Comparison of ENCODE assay signal across 11 cellular contexts in the genomic region with DNA sequence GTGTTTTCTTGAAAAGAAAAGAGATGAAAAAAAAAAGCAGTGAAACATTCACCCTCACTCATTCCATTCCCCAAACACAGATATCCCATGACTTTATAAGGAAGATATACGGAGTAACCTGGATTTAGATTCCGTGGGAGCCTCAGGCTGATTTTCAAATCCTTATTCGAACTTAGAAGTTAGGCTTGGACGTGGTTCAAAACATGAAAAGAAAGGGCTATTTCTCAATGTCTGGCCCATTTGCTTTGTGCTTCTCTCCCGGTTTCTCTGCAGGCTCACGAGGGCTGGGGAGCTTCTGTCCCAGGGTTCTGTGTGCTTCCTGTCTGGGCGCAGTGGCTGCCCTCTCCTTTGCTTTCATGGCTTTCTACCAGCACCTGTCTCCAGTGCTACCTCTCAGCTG. TPM values are rescaled to one million over a fixed set of nuclear protein-coding genes. Genes with fewer than 3 reads are reported as not detected.
DNase-seq lines count a peak whose midpoint lies in the region; ATAC-seq and TF ChIP-seq lines count a peak whose summit lies in the region.
"Had no signal": no experiment of that assay in that cellular context is flagged by ENCODE, and none has a peak within 500 bp of the region (broad histone marks: within the 10 kb centered on the region; RNA-seq: fewer than 3 reads in every experiment).

No MANE protein-coding gene starts in this region.

- peaks cover 2% of the 10 kb centered on the region for H3K36me3 Mint-ChIP-seq in chondrocyte (ENCODE audit: low read depth)
- H3K36me3 Mint-ChIP-seq: naive B cell had no signal

- TF ChIP-seq CTCF in chondrocyte (IDR thresholded peaks at IDR 0.05) = no peak

- H3K27me3 Mint-ChIP-seq in chondrocyte (ENCODE audit: low read depth) = no peaks in the 10 kb centered on the region
- H3K27me3 Mint-ChIP-seq: activated CD4-positive, alpha-beta T cell treated with anti-CD3 and anti-CD28 coated beads for 36 hours had no signal

- peak overlapping the region; percentile 86 for H3K27ac Mint-ChIP-seq in chondrocyte (ENCODE audit: unreplicated experiment)
- H3K27ac Mint-ChIP-seq: activated CD4-positive, alpha-beta T cell treated with anti-CD3 and anti-CD28 coated beads for 36 hours; activated naive CD4-positive, alpha-beta T cell treated with anti-CD3 and anti-CD28 coated beads for 36 hours; naive B cell had no signal

- DNase-seq in COLO829 (ENCODE audit: low spot score) (peak; percentile 44), chondrocyte (ENCODE audit: low spot score) (no peak), iris pigment epithelial cell (ENCODE audit: low read depth) (peak; percentile 60), sciatic nerve (ENCODE audit: low spot score) (no peak), amniotic stem cell (lab: John Stamatoyannopoulos, UW) (no peak), dermis blood vessel endothelial cell (no peak), OCI-M2 (lab: John Stamatoyannopoulos, UW; ENCODE audit: unreplicated experiment) (no peak), GM19238 (ENCODE audit: insufficient read length, low spot score) (no peak)
- DNase-seq: activated CD4-positive, alpha-beta T cell treated with anti-CD3 and anti-CD28 coated beads for 36 hours; activated naive CD4-positive, alpha-beta T cell treated with anti-CD3 and anti-CD28 coated beads for 36 hours; naive B cell had no signal

- peaks cover 54% of the 10 kb centered on the region for H3K4me1 Mint-ChIP-seq in chondrocyte (ENCODE audit: low read depth)
- H3K4me1 Mint-ChIP-seq: activated CD4-positive, alpha-beta T cell treated with anti-CD3 and anti-CD28 coated beads for 36 hours had no signal

- ATAC-seq in sciatic nerve = peak; percentile 75
- ATAC-seq: activated CD4-positive, alpha-beta T cell treated with anti-CD3 and anti-CD28 coated beads for 36 hours had no signal

- intact Hi-C loops in sciatic nerve (cut with DNase I) = no loop called here

- no peak overlapping the region for H3K4me3 Mint-ChIP-seq in chondrocyte (ENCODE audit: unreplicated experiment)
- H3K4me3 Mint-ChIP-seq: activated CD4-positive, alpha-beta T cell treated with anti-CD3 and anti-CD28 coated beads for 36 hours; activated naive CD4-positive, alpha-beta T cell treated with anti-CD3 and anti-CD28 coated beads for 36 hours; naive B cell had no signal

- no peaks in the 10 kb centered on the region for H3K9me3 Mint-ChIP-seq in chondrocyte (ENCODE audit: low read depth)
- H3K9me3 Mint-ChIP-seq: activated naive CD4-positive, alpha-beta T cell treated with anti-CD3 and anti-CD28 coated beads for 36 hours; naive B cell had no signal

RNA-seq across cellular contexts. Expression of a gene that starts 33.9 kb away (rescaled TPM):
- total RNA-seq in chondrocyte (32.9 to 47.7 TPM (median 41.9 TPM) in 3 replicates), sciatic nerve (44.3 TPM), dermis blood vessel endothelial cell (6.5 and 6.8 TPM in 2 replicates)

Comparison
In these comparisons a context has a peak if more than half of its experiments do, and no peak if none do; other contexts are left out.
1. DNase-seq: peak in COLO829 (single experiment) and iris pigment epithelial cell (single experiment); none in chondrocyte (single experiment), sciatic nerve (single experiment), amniotic stem cell (single experiment), dermis blood vessel endothelial cell (single experiment), OCI-M2 (single experiment) and GM19238 (single experiment).